ENCODE assay signal across 1 cellular context in the genomic region with DNA sequence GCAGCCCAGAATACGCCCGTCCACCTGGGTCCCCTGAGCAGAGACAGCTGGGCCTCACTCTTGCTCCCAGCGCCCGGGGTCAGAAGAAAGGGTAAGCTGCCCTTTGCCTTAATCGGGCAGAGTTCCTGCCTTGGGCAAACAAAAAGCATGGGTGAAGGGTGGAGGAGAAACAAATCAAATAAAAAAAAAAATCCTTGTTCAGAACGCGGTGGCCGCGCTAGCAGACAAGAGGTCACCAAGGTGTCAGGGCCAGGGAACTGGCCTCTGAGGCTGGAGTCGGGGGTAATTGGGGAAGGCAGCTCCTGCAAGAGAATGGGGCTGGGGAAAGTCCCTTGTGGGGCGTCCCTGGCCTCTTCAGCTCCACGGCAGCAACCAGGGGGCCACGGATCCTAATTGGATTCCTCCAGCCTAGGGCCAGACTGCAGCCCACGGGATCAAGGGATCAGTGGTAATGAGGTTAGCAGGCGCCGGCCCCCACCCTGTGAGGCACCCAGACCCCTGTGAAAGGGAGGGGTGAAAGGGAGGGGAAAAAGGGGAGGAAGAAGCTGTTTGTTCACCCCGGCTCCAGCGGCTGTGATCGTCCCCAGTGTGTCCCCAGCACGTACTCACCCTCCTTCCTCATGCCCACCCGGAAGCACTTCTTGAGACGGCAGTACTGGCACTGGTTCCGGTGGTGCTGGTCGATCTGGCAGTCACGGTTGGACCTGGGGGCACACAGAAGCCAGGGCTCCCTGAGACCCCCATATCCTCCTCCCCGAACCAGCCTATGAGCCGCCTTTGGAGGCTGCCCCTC.
A peak's percentile ranks its signal among the peaks of the same experiment; 100 is the strongest.
TF ChIP-seq lines count a peak whose summit lies in the region.

No MANE protein-coding gene starts in this region.

TF ChIP-seq in HepG2, 621 proteins besides CTCF, POLR2A, EP300 and RAD21 (continues in another document):
- TF ChIP-seq TARDBP (CRISPR knock-in tag; IDR thresholded peaks at IDR 0.05) (peak; percentile 61; the same call in 1 of the 2 replicates), PPARG (CRISPR knock-in tag; conservative IDR thresholded peaks at IDR 0.05) (peak; percentile 88), KAT2B (IDR thresholded peaks at IDR 0.05; ENCODE audit: borderline replicate concordance, low read depth, low read length) (no peak), HDAC6 (IDR thresholded peaks at IDR 0.05; ENCODE audit: low read depth, low read length) (no peak), ZNF607 (CRISPR knock-in tag; IDR thresholded peaks at IDR 0.05; ENCODE audit: borderline replicate concordance) (peak; percentile 57; the same call in 1 of the 2 replicates), NCOR1 (IDR thresholded peaks at IDR 0.05; ENCODE audit: borderline replicate concordance, low read length) (peak; percentile 81; the same call in 1 of the 2 replicates), HOXA9 (CRISPR knock-in tag; IDR thresholded peaks at IDR 0.05; ENCODE audit: borderline replicate concordance) (no peak), ZNF350 (CRISPR knock-in tag; IDR thresholded peaks at IDR 0.05; ENCODE audit: borderline replicate concordance, low read depth) (0 out of 2 replicates have a peak, but pooled peaks have one; percentile 58), HOXA3 (CRISPR knock-in tag; IDR thresholded peaks at IDR 0.05) (peak; percentile 59), HNF4G (IDR thresholded peaks at IDR 0.05; ENCODE audit: borderline replicate concordance, low read depth, low read length) (peak; percentile 79), HNF4G (CRISPR knock-in tag; IDR thresholded peaks at IDR 0.05; ENCODE audit: borderline replicate concordance, low read depth) (peak; percentile 72; the same call in 1 of the 2 replicates), ZNF709 (CRISPR knock-in tag; IDR thresholded peaks at IDR 0.05) (0 out of 2 replicates have a peak, but pooled peaks have one; percentile 29), FOXO4 (CRISPR knock-in tag; conservative IDR thresholded peaks at IDR 0.05) (no peak), NCOA2 (CRISPR knock-in tag; IDR thresholded peaks at IDR 0.05) (peak; percentile 43; the same call in 1 of the 2 replicates), ZFP41 (CRISPR knock-in tag; IDR thresholded peaks at IDR 0.05; ENCODE audit: borderline replicate concordance) (no peak), THAP9 (CRISPR knock-in tag; IDR thresholded peaks at IDR 0.05; ENCODE audit: borderline replicate concordance) (peak; percentile 43; the same call in 1 of the 2 replicates), MEF2D (CRISPR knock-in tag; IDR thresholded peaks at IDR 0.05) (peak; percentile 13; the same call in 1 of the 2 replicates), SETDB1 (CRISPR knock-in tag; IDR thresholded peaks at IDR 0.05; ENCODE audit: borderline replicate concordance) (no peak), NR2F6 (IDR thresholded peaks at IDR 0.05) (peak; percentile 85), NR2F6 (CRISPR knock-in tag; IDR thresholded peaks at IDR 0.05) (peak; percentile 81; the same call in 1 of the 2 replicates), SAP130 (CRISPR knock-in tag; IDR thresholded peaks at IDR 0.05; ENCODE audit: low read depth) (peak; percentile 59), ZNF766 (CRISPR knock-in tag; IDR thresholded peaks at IDR 0.05; ENCODE audit: borderline replicate concordance) (0 out of 2 replicates have a peak, but pooled peaks have one; percentile 27), CREB1 (IDR thresholded peaks at IDR 0.05) (no peak), CREB1 (CRISPR knock-in tag; IDR thresholded peaks at IDR 0.05) (peak; percentile 30; the same call in 1 of the 2 replicates), HNRNPLL (IDR thresholded peaks at IDR 0.05; ENCODE audit: low read depth, low read length, poor library complexity, severe bottlenecking) (peak; percentile 35), RXRB (CRISPR knock-in tag; IDR thresholded peaks at IDR 0.05; ENCODE audit: borderline replicate concordance) (peak; percentile 89)
- TF ChIP-seq, protein P1, sequence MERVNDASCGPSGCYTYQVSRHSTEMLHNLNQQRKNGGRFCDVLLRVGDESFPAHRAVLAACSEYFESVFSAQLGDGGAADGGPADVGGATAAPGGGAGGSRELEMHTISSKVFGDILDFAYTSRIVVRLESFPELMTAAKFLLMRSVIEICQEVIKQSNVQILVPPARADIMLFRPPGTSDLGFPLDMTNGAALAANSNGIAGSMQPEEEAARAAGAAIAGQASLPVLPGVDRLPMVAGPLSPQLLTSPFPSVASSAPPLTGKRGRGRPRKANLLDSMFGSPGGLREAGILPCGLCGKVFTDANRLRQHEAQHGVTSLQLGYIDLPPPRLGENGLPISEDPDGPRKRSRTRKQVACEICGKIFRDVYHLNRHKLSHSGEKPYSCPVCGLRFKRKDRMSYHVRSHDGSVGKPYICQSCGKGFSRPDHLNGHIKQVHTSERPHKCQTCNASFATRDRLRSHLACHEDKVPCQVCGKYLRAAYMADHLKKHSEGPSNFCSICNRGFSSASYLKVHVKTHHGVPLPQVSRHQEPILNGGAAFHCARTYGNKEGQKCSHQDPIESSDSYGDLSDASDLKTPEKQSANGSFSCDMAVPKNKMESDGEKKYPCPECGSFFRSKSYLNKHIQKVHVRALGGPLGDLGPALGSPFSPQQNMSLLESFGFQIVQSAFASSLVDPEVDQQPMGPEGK (CRISPR knock-in tag; IDR thresholded peaks at IDR 0.05) = peak; percentile 80
- TF ChIP-seq, protein P2, sequence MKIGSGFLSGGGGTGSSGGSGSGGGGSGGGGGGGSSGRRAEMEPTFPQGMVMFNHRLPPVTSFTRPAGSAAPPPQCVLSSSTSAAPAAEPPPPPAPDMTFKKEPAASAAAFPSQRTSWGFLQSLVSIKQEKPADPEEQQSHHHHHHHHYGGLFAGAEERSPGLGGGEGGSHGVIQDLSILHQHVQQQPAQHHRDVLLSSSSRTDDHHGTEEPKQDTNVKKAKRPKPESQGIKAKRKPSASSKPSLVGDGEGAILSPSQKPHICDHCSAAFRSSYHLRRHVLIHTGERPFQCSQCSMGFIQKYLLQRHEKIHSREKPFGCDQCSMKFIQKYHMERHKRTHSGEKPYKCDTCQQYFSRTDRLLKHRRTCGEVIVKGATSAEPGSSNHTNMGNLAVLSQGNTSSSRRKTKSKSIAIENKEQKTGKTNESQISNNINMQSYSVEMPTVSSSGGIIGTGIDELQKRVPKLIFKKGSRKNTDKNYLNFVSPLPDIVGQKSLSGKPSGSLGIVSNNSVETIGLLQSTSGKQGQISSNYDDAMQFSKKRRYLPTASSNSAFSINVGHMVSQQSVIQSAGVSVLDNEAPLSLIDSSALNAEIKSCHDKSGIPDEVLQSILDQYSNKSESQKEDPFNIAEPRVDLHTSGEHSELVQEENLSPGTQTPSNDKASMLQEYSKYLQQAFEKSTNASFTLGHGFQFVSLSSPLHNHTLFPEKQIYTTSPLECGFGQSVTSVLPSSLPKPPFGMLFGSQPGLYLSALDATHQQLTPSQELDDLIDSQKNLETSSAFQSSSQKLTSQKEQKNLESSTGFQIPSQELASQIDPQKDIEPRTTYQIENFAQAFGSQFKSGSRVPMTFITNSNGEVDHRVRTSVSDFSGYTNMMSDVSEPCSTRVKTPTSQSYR (CRISPR knock-in tag; IDR thresholded peaks at IDR 0.05; ENCODE audit: borderline replicate concordance) = peak; percentile 24; the same call in 1 of the 2 replicates
- TF ChIP-seq, protein P3, sequence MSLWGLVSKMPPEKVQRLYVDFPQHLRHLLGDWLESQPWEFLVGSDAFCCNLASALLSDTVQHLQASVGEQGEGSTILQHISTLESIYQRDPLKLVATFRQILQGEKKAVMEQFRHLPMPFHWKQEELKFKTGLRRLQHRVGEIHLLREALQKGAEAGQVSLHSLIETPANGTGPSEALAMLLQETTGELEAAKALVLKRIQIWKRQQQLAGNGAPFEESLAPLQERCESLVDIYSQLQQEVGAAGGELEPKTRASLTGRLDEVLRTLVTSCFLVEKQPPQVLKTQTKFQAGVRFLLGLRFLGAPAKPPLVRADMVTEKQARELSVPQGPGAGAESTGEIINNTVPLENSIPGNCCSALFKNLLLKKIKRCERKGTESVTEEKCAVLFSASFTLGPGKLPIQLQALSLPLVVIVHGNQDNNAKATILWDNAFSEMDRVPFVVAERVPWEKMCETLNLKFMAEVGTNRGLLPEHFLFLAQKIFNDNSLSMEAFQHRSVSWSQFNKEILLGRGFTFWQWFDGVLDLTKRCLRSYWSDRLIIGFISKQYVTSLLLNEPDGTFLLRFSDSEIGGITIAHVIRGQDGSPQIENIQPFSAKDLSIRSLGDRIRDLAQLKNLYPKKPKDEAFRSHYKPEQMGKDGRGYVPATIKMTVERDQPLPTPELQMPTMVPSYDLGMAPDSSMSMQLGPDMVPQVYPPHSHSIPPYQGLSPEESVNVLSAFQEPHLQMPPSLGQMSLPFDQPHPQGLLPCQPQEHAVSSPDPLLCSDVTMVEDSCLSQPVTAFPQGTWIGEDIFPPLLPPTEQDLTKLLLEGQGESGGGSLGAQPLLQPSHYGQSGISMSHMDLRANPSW (CRISPR knock-in tag; IDR thresholded peaks at IDR 0.05; ENCODE audit: borderline replicate concordance) = no peak
- TF ChIP-seq, protein P4, sequence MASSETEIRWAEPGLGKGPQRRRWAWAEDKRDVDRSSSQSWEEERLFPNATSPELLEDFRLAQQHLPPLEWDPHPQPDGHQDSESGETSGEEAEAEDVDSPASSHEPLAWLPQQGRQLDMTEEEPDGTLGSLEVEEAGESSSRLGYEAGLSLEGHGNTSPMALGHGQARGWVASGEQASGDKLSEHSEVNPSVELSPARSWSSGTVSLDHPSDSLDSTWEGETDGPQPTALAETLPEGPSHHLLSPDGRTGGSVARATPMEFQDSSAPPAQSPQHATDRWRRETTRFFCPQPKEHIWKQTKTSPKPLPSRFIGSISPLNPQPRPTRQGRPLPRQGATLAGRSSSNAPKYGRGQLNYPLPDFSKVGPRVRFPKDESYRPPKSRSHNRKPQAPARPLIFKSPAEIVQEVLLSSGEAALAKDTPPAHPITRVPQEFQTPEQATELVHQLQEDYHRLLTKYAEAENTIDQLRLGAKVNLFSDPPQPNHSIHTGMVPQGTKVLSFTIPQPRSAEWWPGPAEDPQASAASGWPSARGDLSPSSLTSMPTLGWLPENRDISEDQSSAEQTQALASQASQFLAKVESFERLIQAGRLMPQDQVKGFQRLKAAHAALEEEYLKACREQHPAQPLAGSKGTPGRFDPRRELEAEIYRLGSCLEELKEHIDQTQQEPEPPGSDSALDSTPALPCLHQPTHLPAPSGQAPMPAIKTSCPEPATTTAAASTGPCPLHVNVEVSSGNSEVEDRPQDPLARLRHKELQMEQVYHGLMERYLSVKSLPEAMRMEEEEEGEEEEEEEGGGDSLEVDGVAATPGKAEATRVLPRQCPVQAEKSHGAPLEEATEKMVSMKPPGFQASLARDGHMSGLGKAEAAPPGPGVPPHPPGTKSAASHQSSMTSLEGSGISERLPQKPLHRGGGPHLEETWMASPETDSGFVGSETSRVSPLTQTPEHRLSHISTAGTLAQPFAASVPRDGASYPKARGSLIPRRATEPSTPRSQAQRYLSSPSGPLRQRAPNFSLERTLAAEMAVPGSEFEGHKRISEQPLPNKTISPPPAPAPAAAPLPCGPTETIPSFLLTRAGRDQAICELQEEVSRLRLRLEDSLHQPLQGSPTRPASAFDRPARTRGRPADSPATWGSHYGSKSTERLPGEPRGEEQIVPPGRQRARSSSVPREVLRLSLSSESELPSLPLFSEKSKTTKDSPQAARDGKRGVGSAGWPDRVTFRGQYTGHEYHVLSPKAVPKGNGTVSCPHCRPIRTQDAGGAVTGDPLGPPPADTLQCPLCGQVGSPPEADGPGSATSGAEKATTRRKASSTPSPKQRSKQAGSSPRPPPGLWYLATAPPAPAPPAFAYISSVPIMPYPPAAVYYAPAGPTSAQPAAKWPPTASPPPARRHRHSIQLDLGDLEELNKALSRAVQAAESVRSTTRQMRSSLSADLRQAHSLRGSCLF (CRISPR knock-in tag; IDR thresholded peaks at IDR 0.05; ENCODE audit: borderline replicate concordance) = no peak
- TF ChIP-seq, protein P5, sequence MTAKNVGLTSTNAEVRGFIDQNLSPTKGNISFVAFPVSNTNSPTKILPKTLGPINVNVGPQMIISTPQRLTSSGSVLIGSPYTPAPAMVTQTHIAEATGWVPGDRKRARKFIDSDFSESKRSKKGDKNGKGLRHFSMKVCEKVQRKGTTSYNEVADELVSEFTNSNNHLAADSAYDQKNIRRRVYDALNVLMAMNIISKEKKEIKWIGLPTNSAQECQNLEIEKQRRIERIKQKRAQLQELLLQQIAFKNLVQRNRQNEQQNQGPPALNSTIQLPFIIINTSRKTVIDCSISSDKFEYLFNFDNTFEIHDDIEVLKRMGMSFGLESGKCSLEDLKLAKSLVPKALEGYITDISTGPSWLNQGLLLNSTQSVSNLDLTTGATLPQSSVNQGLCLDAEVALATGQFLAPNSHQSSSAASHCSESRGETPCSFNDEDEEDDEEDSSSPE (CRISPR knock-in tag; IDR thresholded peaks at IDR 0.05) = 0 out of 2 replicates have a peak, but pooled peaks have one; percentile 22
